ENCODE assay signal across 10 cellular contexts in genomic region chr6:1607236-1607556, GRCh38. TPM values are rescaled to one million over a fixed set of nuclear protein-coding genes. Genes with fewer than 3 reads are reported as not detected.
DNase-seq lines count a peak whose midpoint lies in the region; ATAC-seq and TF ChIP-seq lines count a peak whose summit lies in the region.
"Had no signal": no experiment of that assay in that cellular context is flagged by ENCODE, and none has a peak within 500 bp of the region (broad histone marks: within the 10 kb centered on the region; RNA-seq: fewer than 3 reads in every experiment).

No MANE protein-coding gene starts in this region.

- no peak for TF ChIP-seq EP300 in sigmoid colon (IDR thresholded peaks at IDR 0.05)

- H3K27ac ChIP-seq in colonic mucosa, result no peak overlapping the region
- no peak overlapping the region for H3K27ac ChIP-seq in sigmoid colon

- H3K4me1 Mint-ChIP-seq in stimulated activated naive CD8-positive, alpha-beta T cell treated with anti-CD3 and anti-CD28 coated beads, Interleukin-15, Interleukin-2, amounts not matched to agents 100 ng/mL and 50 ng/mL, for 24 hours (ENCODE audit: low read depth), result peaks cover 41% of the 10 kb centered on the region
- peaks cover 28% of the 10 kb centered on the region for H3K4me1 Mint-ChIP-seq in memory B cell

- no peaks in the 10 kb centered on the region for H3K36me3 Mint-ChIP-seq in stimulated activated naive CD8-positive, alpha-beta T cell treated with anti-CD3 and anti-CD28 coated beads, Interleukin-15, Interleukin-2, amounts not matched to agents 100 ng/mL and 50 ng/mL, for 24 hours (ENCODE audit: low read depth)
- no peaks in the 10 kb centered on the region for H3K36me3 Mint-ChIP-seq in memory B cell

- H3K9me3 Mint-ChIP-seq in stimulated activated naive CD8-positive, alpha-beta T cell treated with anti-CD3 and anti-CD28 coated beads, Interleukin-15, Interleukin-2, amounts not matched to agents 100 ng/mL and 50 ng/mL, for 24 hours, result no peaks in the 10 kb centered on the region
- peaks cover 2% of the 10 kb centered on the region for H3K9me3 Mint-ChIP-seq in memory B cell

- H3K9ac ChIP-seq in adipocyte (ENCODE audit: low read length) (no peak overlapping the region), colonic mucosa (ENCODE audit: low read depth in 2 of 2, low read length in 2 of 2) (no peak overlapping the region)

- no peak for TF ChIP-seq CTCF in colonic mucosa (IDR thresholded peaks at IDR 0.05)
- TF ChIP-seq CTCF in sigmoid colon (IDR thresholded peaks at IDR 0.05), result no peak

- H3K27me3 Mint-ChIP-seq in stimulated activated naive CD8-positive, alpha-beta T cell treated with anti-CD3 and anti-CD28 coated beads, Interleukin-15, Interleukin-2, amounts not matched to agents 100 ng/mL and 50 ng/mL, for 24 hours, result peaks cover 64% of the 10 kb centered on the region
- H3K27me3 Mint-ChIP-seq in memory B cell, result peaks cover 39% of the 10 kb centered on the region

- no peak for ATAC-seq in stimulated activated naive CD8-positive, alpha-beta T cell treated with anti-CD3 and anti-CD28 coated beads, Interleukin-15, Interleukin-2, amounts not matched to agents 100 U/mL and 50 U/mL, for 24 hours
- ATAC-seq in memory B cell (ENCODE audit: low read depth), result no peak
- ATAC-seq: left ventricle myocardium superior had no signal

- no peak for TF ChIP-seq POLR2A in sigmoid colon (IDR thresholded peaks at IDR 0.05)

- DNase-seq in stimulated activated naive CD8-positive, alpha-beta T cell treated with anti-CD3 and anti-CD28 coated beads, Interleukin-15, Interleukin-2, amounts not matched to agents 100 U/mL and 50 U/mL, for 24 hours, result no peak
- no peak for DNase-seq in adipocyte (ENCODE audit: low read depth)
- DNase-seq in memory B cell (ENCODE audit: low spot score in 2 of 2), result peak in 1 of 2 donors; percentile 11
- DNase-seq in colonic mucosa, result no peak
- no peak for DNase-seq in sigmoid colon
- DNase-seq in SIG-M5 (lab: John Stamatoyannopoulos, UW), result no peak
- DNase-seq in glomerular visceral epithelial cell (ENCODE audit: extremely low spot score), result no peak
- DNase-seq: left ventricle myocardium superior, OCI-M1 had no signal

- H3K36me3 ChIP-seq in adipocyte (ENCODE audit: control insufficient read depth, insufficient read depth, low read length, severe bottlenecking) (no peaks in the 10 kb centered on the region), colonic mucosa (no peaks in the 10 kb centered on the region), sigmoid colon (no peaks in the 10 kb centered on the region)

- 13 to 15% methylated on average over 8 of the region's 8 CpGs for WGBS in sigmoid colon, 2 donors

- H3K4me3 ChIP-seq in adipocyte (ENCODE audit: low read length) (peak overlapping the region; percentile 42), colonic mucosa (no peak overlapping the region), sigmoid colon (no peak overlapping the region)

- H3K27ac Mint-ChIP-seq in stimulated activated naive CD8-positive, alpha-beta T cell treated with anti-CD3 and anti-CD28 coated beads, Interleukin-15, Interleukin-2, amounts not matched to agents 100 ng/mL and 50 ng/mL, for 24 hours, result no peak overlapping the region
- peak overlapping the region; percentile 70 for H3K27ac Mint-ChIP-seq in memory B cell

- H3K4me1 ChIP-seq in adipocyte (ENCODE audit: control insufficient read depth, insufficient read depth, low read length), result peaks cover 27% of the 10 kb centered on the region
- peaks cover 25% of the 10 kb centered on the region for H3K4me1 ChIP-seq in colonic mucosa
- H3K4me1 ChIP-seq in sigmoid colon, result peaks cover 0 to 67% (median 50%) of the 10 kb centered on the region in 4 donors

- intact Hi-C loops in colonic mucosa (cut with DNase I) (no loop called here), sigmoid colon (cut with DNase I) (loop anchor here (5.0 kb wide), 1 partner anchor 640 kb away; the partner anchor contains the start of gene GMDS)

- H3K9me3 ChIP-seq in adipocyte (ENCODE audit: control insufficient read depth, low read length), result no peaks in the 10 kb centered on the region
- H3K9me3 ChIP-seq in colonic mucosa, result no peaks in the 10 kb centered on the region
- no peaks in the 10 kb centered on the region for H3K9me3 ChIP-seq in sigmoid colon

- peaks cover 60% of the 10 kb centered on the region for H3K27me3 ChIP-seq in adipocyte (replicated peaks; ENCODE audit: control insufficient read depth, insufficient read depth, low read length)
- peaks cover 83% of the 10 kb centered on the region for H3K27me3 ChIP-seq in colonic mucosa
- H3K27me3 ChIP-seq in sigmoid colon, result peaks cover 74 to 92% (median 82%) of the 10 kb centered on the region in 3 donors

- H3K4me3 Mint-ChIP-seq in stimulated activated naive CD8-positive, alpha-beta T cell treated with anti-CD3 and anti-CD28 coated beads, Interleukin-15, Interleukin-2, amounts not matched to agents 100 ng/mL and 50 ng/mL, for 24 hours, result peak overlapping the region; percentile 40
- peak overlapping the region; percentile 63 for H3K4me3 Mint-ChIP-seq in memory B cell

RNA-seq across cellular contexts. Expression of gene FOXC1, which starts 2.5 kb away (rescaled TPM):
- 1 to 10 TPM in 1 of 2 donors, under 1 TPM in 1; 0.69 to 1.5 TPM for total RNA-seq in colonic mucosa
- total RNA-seq in sigmoid colon, result 1 to 10 TPM; 1.5 to 3.0 (median 1.8) TPM
- polyA plus RNA-seq in sigmoid colon, result under 1 TPM in 2 of 3 donors, not detected in 1; 0.60 to 0.70 TPM
